In the genomic region with DNA sequence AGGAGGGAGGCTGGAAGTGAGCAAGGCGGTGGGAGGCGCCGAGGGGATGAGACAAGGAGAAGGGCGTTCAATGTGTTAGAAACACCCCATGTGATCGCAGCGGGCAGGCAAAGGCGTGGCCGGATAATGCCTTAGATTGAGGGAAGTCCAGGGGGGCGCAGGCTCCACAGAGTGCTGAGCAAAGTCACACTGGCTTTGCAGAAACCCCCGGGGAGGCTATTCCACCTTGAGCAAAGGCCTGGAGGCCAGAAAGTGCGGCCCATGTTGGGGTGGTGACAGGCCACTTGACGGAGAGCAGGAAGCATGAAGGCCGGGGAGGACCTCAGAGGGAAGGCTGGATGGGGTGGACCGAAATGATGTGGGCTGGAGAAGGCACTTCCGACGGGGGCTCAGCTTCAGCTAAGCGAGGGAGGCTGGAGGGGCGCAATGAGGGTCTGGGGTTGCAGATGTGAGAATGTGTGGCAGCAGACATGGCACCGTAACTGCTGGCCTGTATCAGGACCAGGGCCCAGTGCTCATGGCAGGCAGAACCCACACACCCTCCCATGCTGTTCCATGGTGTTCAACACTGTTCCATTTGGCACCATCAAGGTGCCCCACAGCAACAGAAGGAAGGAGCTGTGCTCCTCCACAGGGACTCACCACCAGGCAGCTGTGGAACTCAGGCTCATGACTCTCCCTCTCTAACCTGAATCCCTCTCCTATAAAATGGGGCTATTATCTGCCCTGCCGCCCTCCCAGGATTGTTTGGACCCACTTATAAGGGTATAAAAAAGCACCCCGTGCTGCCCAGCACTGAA, we compare ENCODE assay signal across 25 cellular contexts. TPM values are rescaled to one million over a fixed set of nuclear protein-coding genes. Genes with fewer than 3 reads are reported as not detected.
DNase-seq lines count a peak whose midpoint lies in the region; ATAC-seq and TF ChIP-seq lines count a peak whose summit lies in the region.
"Had no signal": no experiment of that assay in that cellular context is flagged by ENCODE, and none has a peak within 500 bp of the region (broad histone marks: within the 10 kb centered on the region; RNA-seq: fewer than 3 reads in every experiment).

No MANE protein-coding gene starts in this region.

- 78 to 80% methylated on average over 21 of the region's 21 CpGs for WGBS in lower leg skin, 2 donors

- DNase-seq in activated CD8-positive, alpha-beta memory T cell treated with anti-CD3 and anti-CD28 coated beads for 24 hours, result peak; percentile 32
- DNase-seq in activated CD8-positive, alpha-beta memory T cell treated with anti-CD3 and anti-CD28 coated beads, Interleukin-2, amount 50 U/mL, for 4 hours, result no peak
- DNase-seq in activated CD8-positive, alpha-beta memory T cell treated with anti-CD3 and anti-CD28 coated beads, Interleukin-2, amount 50 U/mL, for 48 hours, result peak; percentile 18
- DNase-seq in lower leg skin (ENCODE audit: low spot score in 2 of 2) (peak; percentile 3 to 79), H4 (ENCODE audit: low spot score) (no peak)
- DNase-seq in stimulated activated CD8-positive, alpha-beta memory T cell treated with anti-CD3 and anti-CD28 coated beads, Interleukin-4, amount 100 ng/mL, for 48 hours, result peak; percentile 14
- DNase-seq in activated naive CD4-positive, alpha-beta T cell treated with anti-CD3 and anti-CD28 coated beads for 36 hours, result no peak
- DNase-seq: activated gamma-delta T cell; brain microvascular endothelial cell; cortex of kidney; DMS79 treated with DMSO at 0.1 percent for 48 hours; kidney glomerular epithelial cell; mesendoderm; NCI-H187; stimulated activated CD4-positive, alpha-beta T cell treated with anti-CD3 and anti-CD28 coated beads, Interleukin-1b, Interleukin-23, amount 100 ng/mL, for 48 hours; stimulated activated naive B cell treated with anti-CD40 and anti-IgM and Interleukin-4, amounts not matched to agents 10 μg/mL and 1 μg/mL and 100 μg/mL, for 72 hours; T1000; thyroid gland had no signal

- peaks cover 14% of the 10 kb centered on the region for H3K27me3 Mint-ChIP-seq in activated naive CD4-positive, alpha-beta T cell treated with anti-CD3 and anti-CD28 coated beads for 36 hours (ENCODE audit: low read depth)
- H3K27me3 Mint-ChIP-seq in activated T-helper 17 cell treated with anti-CD3 and anti-CD28 coated beads, Interleukin-2, amount 50 U/mL, for 72 hours, result peaks cover 24% of the 10 kb centered on the region

- no peak for TF ChIP-seq CTCF in lower leg skin (IDR thresholded peaks at IDR 0.05)

- no peak overlapping the region for H3K27ac Mint-ChIP-seq in activated naive CD4-positive, alpha-beta T cell treated with anti-CD3 and anti-CD28 coated beads for 36 hours
- H3K27ac Mint-ChIP-seq in activated T-helper 17 cell treated with anti-CD3 and anti-CD28 coated beads, Interleukin-2, amount 50 U/mL, for 72 hours, result no peak overlapping the region
- H3K27ac Mint-ChIP-seq: B cell; naive thymus-derived CD8-positive, alpha-beta T cell; stimulated activated naive B cell treated with anti-CD40 and anti-IgM and Interleukin-4, amounts not matched to agents 10 μg/mL and 1 μg/mL and 100 μg/mL, for 72 hours had no signal

- TF ChIP-seq POLR2A in lower leg skin (IDR thresholded peaks at IDR 0.05), result no peak

- no peak overlapping the region for H3K4me3 Mint-ChIP-seq in activated naive CD4-positive, alpha-beta T cell treated with anti-CD3 and anti-CD28 coated beads for 36 hours
- no peak overlapping the region for H3K4me3 Mint-ChIP-seq in activated T-helper 17 cell treated with anti-CD3 and anti-CD28 coated beads, Interleukin-2, amount 50 U/mL, for 72 hours
- H3K4me3 Mint-ChIP-seq: B cell; stimulated activated naive B cell treated with anti-CD40 and anti-IgM and Interleukin-4, amounts not matched to agents 10 μg/mL and 1 μg/mL and 100 μg/mL, for 72 hours had no signal

- no peaks in the 10 kb centered on the region for H3K4me1 Mint-ChIP-seq in activated naive CD4-positive, alpha-beta T cell treated with anti-CD3 and anti-CD28 coated beads for 36 hours (ENCODE audit: low read depth)
- H3K4me1 Mint-ChIP-seq in activated T-helper 17 cell treated with anti-CD3 and anti-CD28 coated beads, Interleukin-2, amount 50 U/mL, for 72 hours, result no peaks in the 10 kb centered on the region
- H3K4me1 Mint-ChIP-seq: B cell; naive thymus-derived CD8-positive, alpha-beta T cell; stimulated activated naive B cell treated with anti-CD40 and anti-IgM and Interleukin-4, amounts not matched to agents 10 μg/mL and 1 μg/mL and 100 μg/mL, for 72 hours had no signal

- CTCF ChIA-PET in activated naive CD4-positive, alpha-beta T cell treated with anti-CD3 and anti-CD28 coated beads for 36 hours (lab: Charles Lee), result no interaction called here

- ATAC-seq in activated T-helper 17 cell treated with anti-CD3 and anti-CD28 coated beads, Interleukin-2, amount 50 U/mL, for 72 hours (replicated peaks), result no peak
- ATAC-seq: activated CD4-positive, CD25-positive, alpha-beta regulatory T cell treated with anti-CD3 and anti-CD28 coated beads, Interleukin-2, amount 50 U/mL, for 24 hours; GM12878; naive thymus-derived CD8-positive, alpha-beta T cell; stimulated activated naive B cell treated with anti-CD40 and anti-IgM and Interleukin-4, amounts not matched to agents 10 μg/mL and 1 μg/mL and 100 μg/mL, for 72 hours had no signal

- H3K9me3 Mint-ChIP-seq in activated naive CD4-positive, alpha-beta T cell treated with anti-CD3 and anti-CD28 coated beads for 36 hours, result no peaks in the 10 kb centered on the region
- no peaks in the 10 kb centered on the region for H3K9me3 Mint-ChIP-seq in activated T-helper 17 cell treated with anti-CD3 and anti-CD28 coated beads, Interleukin-2, amount 50 U/mL, for 72 hours
- H3K9me3 Mint-ChIP-seq: stimulated activated naive B cell treated with anti-CD40 and anti-IgM and Interleukin-4, amounts not matched to agents 10 μg/mL and 1 μg/mL and 100 μg/mL, for 72 hours had no signal

- H3K4me3 ChIP-seq in lower leg skin (ENCODE audit: low read depth, poor library complexity, severe bottlenecking), result no peak overlapping the region
- H3K4me3 ChIP-seq: adrenal gland, GM12878, thyroid gland had no signal

- no peaks in the 10 kb centered on the region for H3K36me3 Mint-ChIP-seq in activated naive CD4-positive, alpha-beta T cell treated with anti-CD3 and anti-CD28 coated beads for 36 hours (ENCODE audit: low read depth)
- H3K36me3 Mint-ChIP-seq in activated T-helper 17 cell treated with anti-CD3 and anti-CD28 coated beads, Interleukin-2, amount 50 U/mL, for 72 hours (ENCODE audit: low read depth), result no peaks in the 10 kb centered on the region
- H3K36me3 Mint-ChIP-seq: naive thymus-derived CD8-positive, alpha-beta T cell; stimulated activated naive B cell treated with anti-CD40 and anti-IgM and Interleukin-4, amounts not matched to agents 10 μg/mL and 1 μg/mL and 100 μg/mL, for 72 hours had no signal

- intact Hi-C loops in lower leg skin (cut with DNase I; ENCODE audit: low total_unique reads), result no loop called here
- intact Hi-C loops in activated naive CD4-positive, alpha-beta T cell treated with anti-CD3 and anti-CD28 coated beads for 36 hours (cut with micrococcal nuclease), result no loop called here

RNA-seq across cellular contexts. Expression of a gene that starts 50.3 kb away (rescaled TPM):
- total RNA-seq in lower leg skin, result under 1 TPM in 1 of 4 donors, not detected in 3; 0.84 TPM
- not detected for total RNA-seq in activated naive CD4-positive, alpha-beta T cell treated with anti-CD3 and anti-CD28 coated beads for 36 hours
- 5.1 and 7.3 TPM in 2 replicates for total RNA-seq in H4 (2014; rRNA removed; shearing (Covaris generic))
- not detected for total RNA-seq in activated T-helper 17 cell treated with anti-CD3 and anti-CD28 coated beads, Interleukin-2, amount 50 U/mL, for 72 hours
- total RNA-seq: adrenal gland; B cell; GM12878; naive thymus-derived CD8-positive, alpha-beta T cell; skeletal muscle tissue had no signal

Comparison
In these comparisons a context has a peak if more than half of its experiments do, and no peak if none do; other contexts are left out.
1. DNase-seq: peak in activated CD8-positive, alpha-beta memory T cell treated with anti-CD3 and anti-CD28 coated beads for 24 hours (single experiment), activated CD8-positive, alpha-beta memory T cell treated with anti-CD3 and anti-CD28 coated beads, Interleukin-2, amount 50 U/mL, for 48 hours (single experiment), lower leg skin (2 of 2) and stimulated activated CD8-positive, alpha-beta memory T cell treated with anti-CD3 and anti-CD28 coated beads, Interleukin-4, amount 100 ng/mL, for 48 hours (single experiment); none in activated CD8-positive, alpha-beta memory T cell treated with anti-CD3 and anti-CD28 coated beads, Interleukin-2, amount 50 U/mL, for 4 hours (single experiment), activated naive CD4-positive, alpha-beta T cell treated with anti-CD3 and anti-CD28 coated beads for 36 hours (single experiment) and H4 (single experiment).